ENCODE assay signal across 2 cellular contexts in the genomic region with DNA sequence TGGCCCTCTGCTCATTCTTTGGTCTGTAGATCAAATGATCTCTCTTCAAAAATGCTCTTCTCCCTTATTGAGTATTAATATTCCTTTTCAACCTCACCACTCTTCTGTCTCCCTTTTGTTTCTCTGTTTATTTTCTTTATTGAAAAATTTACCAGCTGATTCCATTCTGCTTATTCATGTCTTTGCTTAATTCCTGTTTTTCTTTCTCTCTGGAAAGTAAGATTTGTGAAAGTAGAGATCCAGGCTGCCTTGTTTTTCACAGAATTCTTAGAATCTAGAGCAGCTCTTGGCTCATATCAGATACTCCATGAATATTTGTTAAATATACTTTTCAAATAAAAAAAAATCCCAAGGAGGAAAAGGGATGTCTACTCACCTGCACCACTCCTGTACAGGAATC.
TF ChIP-seq lines count a peak whose summit lies in the region.

No MANE protein-coding gene starts in this region.

TF ChIP-seq in SK-N-SH, 30 proteins besides CTCF, POLR2A, EP300 and RAD21 (continued from another document):
- TF ChIP-seq TAF1 (IDR thresholded peaks at IDR 0.05; ENCODE audit: borderline replicate concordance, low read depth, low read length) (no peak), EZH2phosphoT487 (IDR thresholded peaks at IDR 0.05; ENCODE audit: borderline replicate concordance, low read depth) (no peak)
- TF ChIP-seq, protein P1, sequence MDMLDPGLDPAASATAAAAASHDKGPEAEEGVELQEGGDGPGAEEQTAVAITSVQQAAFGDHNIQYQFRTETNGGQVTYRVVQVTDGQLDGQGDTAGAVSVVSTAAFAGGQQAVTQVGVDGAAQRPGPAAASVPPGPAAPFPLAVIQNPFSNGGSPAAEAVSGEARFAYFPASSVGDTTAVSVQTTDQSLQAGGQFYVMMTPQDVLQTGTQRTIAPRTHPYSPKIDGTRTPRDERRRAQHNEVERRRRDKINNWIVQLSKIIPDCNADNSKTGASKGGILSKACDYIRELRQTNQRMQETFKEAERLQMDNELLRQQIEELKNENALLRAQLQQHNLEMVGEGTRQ (IDR thresholded peaks at IDR 0.05; ENCODE audit: borderline replicate concordance, low read depth, low read length) = no peak
TF ChIP-seq in SK-N-SH: peak in this region for 0.

TF ChIP-seq in SK-N-SH treated with all-trans-retinoic acid at 6 μM for 48 hours, 23 proteins besides CTCF, POLR2A, EP300 and RAD21 (continued from another document):
- TF ChIP-seq, protein P2, sequence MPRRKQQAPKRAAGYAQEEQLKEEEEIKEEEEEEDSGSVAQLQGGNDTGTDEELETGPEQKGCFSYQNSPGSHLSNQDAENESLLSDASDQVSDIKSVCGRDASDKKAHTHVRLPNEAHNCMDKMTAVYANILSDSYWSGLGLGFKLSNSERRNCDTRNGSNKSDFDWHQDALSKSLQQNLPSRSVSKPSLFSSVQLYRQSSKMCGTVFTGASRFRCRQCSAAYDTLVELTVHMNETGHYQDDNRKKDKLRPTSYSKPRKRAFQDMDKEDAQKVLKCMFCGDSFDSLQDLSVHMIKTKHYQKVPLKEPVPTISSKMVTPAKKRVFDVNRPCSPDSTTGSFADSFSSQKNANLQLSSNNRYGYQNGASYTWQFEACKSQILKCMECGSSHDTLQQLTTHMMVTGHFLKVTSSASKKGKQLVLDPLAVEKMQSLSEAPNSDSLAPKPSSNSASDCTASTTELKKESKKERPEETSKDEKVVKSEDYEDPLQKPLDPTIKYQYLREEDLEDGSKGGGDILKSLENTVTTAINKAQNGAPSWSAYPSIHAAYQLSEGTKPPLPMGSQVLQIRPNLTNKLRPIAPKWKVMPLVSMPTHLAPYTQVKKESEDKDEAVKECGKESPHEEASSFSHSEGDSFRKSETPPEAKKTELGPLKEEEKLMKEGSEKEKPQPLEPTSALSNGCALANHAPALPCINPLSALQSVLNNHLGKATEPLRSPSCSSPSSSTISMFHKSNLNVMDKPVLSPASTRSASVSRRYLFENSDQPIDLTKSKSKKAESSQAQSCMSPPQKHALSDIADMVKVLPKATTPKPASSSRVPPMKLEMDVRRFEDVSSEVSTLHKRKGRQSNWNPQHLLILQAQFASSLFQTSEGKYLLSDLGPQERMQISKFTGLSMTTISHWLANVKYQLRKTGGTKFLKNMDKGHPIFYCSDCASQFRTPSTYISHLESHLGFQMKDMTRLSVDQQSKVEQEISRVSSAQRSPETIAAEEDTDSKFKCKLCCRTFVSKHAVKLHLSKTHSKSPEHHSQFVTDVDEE (CRISPR knock-in tag; IDR thresholded peaks at IDR 0.05) = no peak
- no peak for TF ChIP-seq ZNF8 (CRISPR knock-in tag; IDR thresholded peaks at IDR 0.05)
- TF ChIP-seq ZFP30 (CRISPR knock-in tag; IDR thresholded peaks at IDR 0.05) = no peak
- TF ChIP-seq CSDC2 (CRISPR knock-in tag; IDR thresholded peaks at IDR 0.05) = no peak
- TF ChIP-seq, protein P3, sequence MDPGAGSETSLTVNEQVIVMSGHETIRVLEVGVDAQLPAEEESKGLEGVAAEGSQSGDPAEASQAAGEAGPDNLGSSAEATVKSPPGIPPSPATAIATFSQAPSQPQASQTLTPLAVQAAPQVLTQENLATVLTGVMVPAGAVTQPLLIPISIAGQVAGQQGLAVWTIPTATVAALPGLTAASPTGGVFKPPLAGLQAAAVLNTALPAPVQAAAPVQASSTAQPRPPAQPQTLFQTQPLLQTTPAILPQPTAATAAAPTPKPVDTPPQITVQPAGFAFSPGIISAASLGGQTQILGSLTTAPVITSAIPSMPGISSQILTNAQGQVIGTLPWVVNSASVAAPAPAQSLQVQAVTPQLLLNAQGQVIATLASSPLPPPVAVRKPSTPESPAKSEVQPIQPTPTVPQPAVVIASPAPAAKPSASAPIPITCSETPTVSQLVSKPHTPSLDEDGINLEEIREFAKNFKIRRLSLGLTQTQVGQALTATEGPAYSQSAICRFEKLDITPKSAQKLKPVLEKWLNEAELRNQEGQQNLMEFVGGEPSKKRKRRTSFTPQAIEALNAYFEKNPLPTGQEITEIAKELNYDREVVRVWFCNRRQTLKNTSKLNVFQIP (CRISPR knock-in tag; IDR thresholded peaks at IDR 0.05; ENCODE audit: borderline replicate concordance, low read depth) = no peak
- TF ChIP-seq ZFP3 (CRISPR knock-in tag; IDR thresholded peaks at IDR 0.05) = no peak
- TF ChIP-seq BACH2 (CRISPR knock-in tag; IDR thresholded peaks at IDR 0.05; ENCODE audit: borderline replicate concordance) = no peak
- no peak for TF ChIP-seq ZNF70 (CRISPR knock-in tag; IDR thresholded peaks at IDR 0.05)
- TF ChIP-seq TOX (CRISPR knock-in tag; IDR thresholded peaks at IDR 0.05; ENCODE audit: borderline replicate concordance) = no peak
- TF ChIP-seq, protein P4, sequence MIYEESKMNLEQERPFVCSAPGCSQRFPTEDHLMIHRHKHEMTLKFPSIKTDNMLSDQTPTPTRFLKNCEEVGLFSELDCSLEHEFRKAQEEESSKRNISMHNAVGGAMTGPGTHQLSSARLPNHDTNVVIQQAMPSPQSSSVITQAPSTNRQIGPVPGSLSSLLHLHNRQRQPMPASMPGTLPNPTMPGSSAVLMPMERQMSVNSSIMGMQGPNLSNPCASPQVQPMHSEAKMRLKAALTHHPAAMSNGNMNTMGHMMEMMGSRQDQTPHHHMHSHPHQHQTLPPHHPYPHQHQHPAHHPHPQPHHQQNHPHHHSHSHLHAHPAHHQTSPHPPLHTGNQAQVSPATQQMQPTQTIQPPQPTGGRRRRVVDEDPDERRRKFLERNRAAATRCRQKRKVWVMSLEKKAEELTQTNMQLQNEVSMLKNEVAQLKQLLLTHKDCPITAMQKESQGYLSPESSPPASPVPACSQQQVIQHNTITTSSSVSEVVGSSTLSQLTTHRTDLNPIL (CRISPR knock-in tag; IDR thresholded peaks at IDR 0.05; ENCODE audit: low read depth) = no peak
- TF ChIP-seq, protein P5, sequence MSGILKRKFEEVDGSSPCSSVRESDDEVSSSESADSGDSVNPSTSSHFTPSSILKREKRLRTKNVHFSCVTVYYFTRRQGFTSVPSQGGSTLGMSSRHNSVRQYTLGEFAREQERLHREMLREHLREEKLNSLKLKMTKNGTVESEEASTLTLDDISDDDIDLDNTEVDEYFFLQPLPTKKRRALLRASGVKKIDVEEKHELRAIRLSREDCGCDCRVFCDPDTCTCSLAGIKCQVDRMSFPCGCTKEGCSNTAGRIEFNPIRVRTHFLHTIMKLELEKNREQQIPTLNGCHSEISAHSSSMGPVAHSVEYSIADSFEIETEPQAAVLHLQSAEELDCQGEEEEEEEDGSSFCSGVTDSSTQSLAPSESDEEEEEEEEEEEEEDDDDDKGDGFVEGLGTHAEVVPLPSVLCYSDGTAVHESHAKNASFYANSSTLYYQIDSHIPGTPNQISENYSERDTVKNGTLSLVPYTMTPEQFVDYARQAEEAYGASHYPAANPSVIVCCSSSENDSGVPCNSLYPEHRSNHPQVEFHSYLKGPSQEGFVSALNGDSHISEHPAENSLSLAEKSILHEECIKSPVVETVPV (CRISPR knock-in tag; IDR thresholded peaks at IDR 0.05) = no peak
